Comparison of ENCODE assay signal across 8 cellular contexts in the genomic region with DNA sequence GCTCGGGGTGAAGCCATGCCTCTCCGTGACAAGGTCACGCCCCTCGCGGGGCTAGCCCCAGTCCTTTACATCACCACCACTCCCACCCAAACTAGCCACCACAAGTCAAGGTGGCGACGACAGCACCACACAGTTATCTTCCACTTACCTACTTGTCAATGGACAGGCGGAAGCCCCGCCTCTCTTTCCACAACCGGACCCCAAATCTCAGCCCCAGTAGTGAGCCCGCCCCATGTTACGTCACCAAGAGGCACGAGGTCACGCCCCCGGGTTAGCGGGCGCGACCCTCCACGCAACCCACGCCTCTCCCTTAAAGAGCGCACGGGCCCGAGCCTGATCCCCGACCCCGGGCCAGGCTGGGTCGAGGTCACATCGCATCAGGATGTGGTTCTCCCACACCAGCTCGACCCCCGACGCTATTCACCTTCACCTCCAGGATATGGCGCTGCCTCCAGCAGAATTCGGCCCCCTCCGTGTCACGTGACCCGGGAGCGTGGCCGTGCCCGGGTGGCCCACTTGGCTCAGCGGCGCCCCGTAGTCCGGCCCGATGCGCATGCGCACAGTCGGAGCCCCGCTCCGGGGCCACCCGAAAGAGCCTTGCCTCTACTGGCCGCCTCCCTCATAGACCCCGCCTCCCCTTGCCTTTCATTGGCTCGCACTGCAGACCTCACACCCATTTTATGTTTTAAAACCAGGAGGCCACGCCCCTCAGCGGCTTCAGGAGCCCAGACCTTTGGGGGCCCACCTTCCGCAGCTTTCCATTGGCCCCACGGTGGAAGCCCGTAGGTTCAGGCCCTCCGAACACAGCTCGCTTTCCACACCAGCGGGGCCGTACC. TPM values are rescaled to one million over a fixed set of nuclear protein-coding genes. Genes with fewer than 3 reads are reported as not detected.
A peak's percentile ranks its signal among the peaks of the same experiment; 100 is the strongest.
DNase-seq lines count a peak whose midpoint lies in the region; ATAC-seq and TF ChIP-seq lines count a peak whose summit lies in the region.

No MANE protein-coding gene starts in this region.

- H3K27me3 Mint-ChIP-seq in CD4-positive, alpha-beta memory T cell = peaks cover 0 to 6% of the 10 kb centered on the region in 2 donors
- H3K27me3 Mint-ChIP-seq in activated CD4-positive, alpha-beta memory T cell treated with anti-CD3 and anti-CD28 coated beads for 36 hours = no peaks in the 10 kb centered on the region

- under 1% methylated on average over 61 of the region's 61 CpGs for WGBS in liver

- POLR2A ChIA-PET in CD4-positive, alpha-beta memory T cell (lab: Charles Lee; ENCODE audit: partially characterized antibody) = interaction anchor here (1.0 to 1.5 kb wide), 4 partner anchors 9 to 426 kb away, joined by 3 to 6 read pairs (median 4); a partner anchor contains a TSS
- POLR2A ChIA-PET in activated CD4-positive, alpha-beta memory T cell treated with anti-CD3 and anti-CD28 coated beads for 36 hours (lab: Charles Lee) = no interaction called here

- intact Hi-C loops in CD4-positive, alpha-beta memory T cell (cut with micrococcal nuclease) = loop anchor here (1.0 kb wide), 2 partner anchors 25 to 294 kb away; no protein-coding TSS in a partner anchor
- intact Hi-C loops in activated CD4-positive, alpha-beta memory T cell treated with anti-CD3 and anti-CD28 coated beads for 36 hours (cut with micrococcal nuclease) = loop anchor here (1.0 kb wide), 3 partner anchors 254 to 712 kb away; a partner anchor contains a TSS
- intact Hi-C loops in dorsolateral prefrontal cortex (cut with DNase I) = loop anchor here in 1 of 2 donors (10.0 kb wide), 1 partner anchor 309 kb away; no protein-coding TSS in a partner anchor

- DNase-seq in CD4-positive, alpha-beta memory T cell = peak; percentile 96
- DNase-seq in NCI-H82 (lab: John Stamatoyannopoulos, UW) (peak; percentile 100), dorsolateral prefrontal cortex (peak; percentile 95 to 98 (median 97))
- DNase-seq in activated CD4-positive, alpha-beta memory T cell treated with anti-CD3 and anti-CD28 coated beads for 36 hours = peak; percentile 99
- DNase-seq in stimulated activated CD4-positive, alpha-beta T cell treated with anti-CD3 and anti-CD28 coated beads, Interleukin-4, amount 100 ng/mL, for 1 hour = peak; percentile 97

- H3K9me3 Mint-ChIP-seq in CD4-positive, alpha-beta memory T cell = no peaks in the 10 kb centered on the region
- no peaks in the 10 kb centered on the region for H3K9me3 Mint-ChIP-seq in activated CD4-positive, alpha-beta memory T cell treated with anti-CD3 and anti-CD28 coated beads for 36 hours

- H3K27ac Mint-ChIP-seq in CD4-positive, alpha-beta memory T cell = peak overlapping the region; percentile 95 to 100 (median 98)
- peak overlapping the region; percentile 99 for H3K27ac Mint-ChIP-seq in activated CD4-positive, alpha-beta memory T cell treated with anti-CD3 and anti-CD28 coated beads for 36 hours

- no peaks in the 10 kb centered on the region for H3K9me3 ChIP-seq in CD4-positive, alpha-beta memory T cell (ENCODE audit: control insufficient read depth in 1 of 2, low read length in 2 of 2)
- H3K9me3 ChIP-seq in liver (ENCODE audit: control insufficient read depth in 4 of 4, low read length in 3 of 4) = no peaks in the 10 kb centered on the region

- TF ChIP-seq RAD21 in liver (IDR thresholded peaks at IDR 0.05) = no peak

- peak overlapping the region; percentile 54 to 57 for H3K9ac ChIP-seq in liver (ENCODE audit: low read depth in 1 of 2, low read length in 2 of 2)

- H3K27ac ChIP-seq in CD4-positive, alpha-beta memory T cell (ENCODE audit: low read depth, low read length) = peak overlapping the region; percentile 90
- peak overlapping the region; percentile 62 to 99 (median 94) for H3K27ac ChIP-seq in dorsolateral prefrontal cortex
- peak overlapping the region; percentile 94 to 95 for H3K27ac ChIP-seq in liver (ENCODE audit: low read depth in 1 of 2, low read length in 2 of 2)

- H3K4me3 Mint-ChIP-seq in CD4-positive, alpha-beta memory T cell = peak overlapping the region; percentile 91 to 99 (median 98)
- peak overlapping the region; percentile 100 for H3K4me3 Mint-ChIP-seq in activated CD4-positive, alpha-beta memory T cell treated with anti-CD3 and anti-CD28 coated beads for 36 hours

- peaks cover 22 to 48% (median 36%) of the 10 kb centered on the region in 4 donors for H3K4me1 Mint-ChIP-seq in CD4-positive, alpha-beta memory T cell
- peaks cover 30% of the 10 kb centered on the region for H3K4me1 Mint-ChIP-seq in activated CD4-positive, alpha-beta memory T cell treated with anti-CD3 and anti-CD28 coated beads for 36 hours (ENCODE audit: low read depth)

- H3K36me3 Mint-ChIP-seq in CD4-positive, alpha-beta memory T cell = peaks cover 12 to 31% of the 10 kb centered on the region in 2 donors
- H3K36me3 Mint-ChIP-seq in activated CD4-positive, alpha-beta memory T cell treated with anti-CD3 and anti-CD28 coated beads for 36 hours = peaks cover 13% of the 10 kb centered on the region

- CTCF ChIA-PET in CD4-positive, alpha-beta memory T cell (lab: Charles Lee; ENCODE audit: partially characterized antibody) = interaction anchor here (0.7 to 1.9 kb wide), 2 partner anchors 25 to 33 kb away, joined by 3 to 7 read pairs; no protein-coding TSS in a partner anchor
- CTCF ChIA-PET in activated CD4-positive, alpha-beta memory T cell treated with anti-CD3 and anti-CD28 coated beads for 36 hours (lab: Charles Lee) = interaction anchor here (1.0 to 1.7 kb wide), 4 partner anchors 24 to 254 kb away, joined by 3 to 12 read pairs (median 5); a partner anchor contains a TSS

- H3K4me1 ChIP-seq in CD4-positive, alpha-beta memory T cell (ENCODE audit: insufficient read depth, low read length) = peaks cover 31% of the 10 kb centered on the region
- peaks cover 0 to 21% (median 16%) of the 10 kb centered on the region in 4 donors for H3K4me1 ChIP-seq in liver (ENCODE audit: control insufficient read depth in 4 of 4, insufficient read depth in 4 of 4, low read length in 3 of 4)

- peaks cover 3% of the 10 kb centered on the region for H3K36me3 ChIP-seq in CD4-positive, alpha-beta memory T cell (ENCODE audit: insufficient read depth, low read length)
- H3K36me3 ChIP-seq in liver (ENCODE audit: control insufficient read depth in 4 of 4, insufficient read depth in 3 of 4, low read depth in 1 of 4, low read length in 3 of 4) = peaks cover 3 to 17% (median 6%) of the 10 kb centered on the region in 4 donors

- ATAC-seq in GM19452 (IDR thresholded peaks at IDR 0.05; ENCODE audit: unreplicated experiment) (peak; percentile 89), HG03575 (IDR thresholded peaks at IDR 0.05; ENCODE audit: extremely low read depth, insufficient number of reproducible peaks, low FRiP score, unreplicated experiment) (peak; percentile 78)

- peak in 37 of 56 donors; percentile 5 to 60 (median 30) for TF ChIP-seq CTCF in dorsolateral prefrontal cortex (IDR thresholded peaks at IDR 0.05 in 54 of 56, conservative IDR thresholded peaks at IDR 0.05 in 2 of 56; ENCODE audit: low read depth in 1 of 56, partially characterized antibody in 56 of 56)
- no peak for TF ChIP-seq CTCF in liver (IDR thresholded peaks at IDR 0.05; ENCODE audit: low read depth, low read length, missing input control)

- H3K27me3 ChIP-seq in CD4-positive, alpha-beta memory T cell (ENCODE audit: insufficient read depth, low read length) = no peaks in the 10 kb centered on the region
- H3K27me3 ChIP-seq in dorsolateral prefrontal cortex (no peaks in the 10 kb centered on the region), liver (ENCODE audit: control insufficient read depth in 4 of 4, insufficient read depth in 4 of 4, low read length in 3 of 4) (no peaks in the 10 kb centered on the region)

- H3K4me3 ChIP-seq in CD4-positive, alpha-beta memory T cell (ENCODE audit: low read length in 2 of 2) = peak overlapping the region; percentile 86 to 89
- H3K4me3 ChIP-seq in dorsolateral prefrontal cortex (peak overlapping the region; percentile 51 to 100 (median 90)), liver (ENCODE audit: low read depth in 1 of 3, low read length in 3 of 3) (peak overlapping the region; percentile 76 to 84 (median 83))

TF ChIP-seq in liver, 16 proteins besides CTCF, POLR2A, EP300 and RAD21 (continues in another document):
- TF ChIP-seq SP1 (IDR thresholded peaks at IDR 0.05) (peak; percentile 83), GABPA (IDR thresholded peaks at IDR 0.05 in 1 of 2, conservative IDR thresholded peaks at IDR 0.05 in 1 of 2) (peak in 1 of 2 donors; percentile 64), FOXA2 (IDR thresholded peaks at IDR 0.05) (no peak), HNF4A (conservative IDR thresholded peaks at IDR 0.05) (peak in 1 of 2 donors; percentile 18), EGR1 (IDR thresholded peaks at IDR 0.05; ENCODE audit: low read depth in 2 of 2) (peak; percentile 76 to 82), HNF4G (IDR thresholded peaks at IDR 0.05) (no peak), TAF1 (conservative IDR thresholded peaks at IDR 0.05) (no peak), YY1 (IDR thresholded peaks at IDR 0.05) (peak; percentile 88), NR2F2 (IDR thresholded peaks at IDR 0.05) (peak; percentile 99), JUND (IDR thresholded peaks at IDR 0.05) (peak in 1 of 2 donors; percentile 79)
- TF ChIP-seq, protein P1, sequence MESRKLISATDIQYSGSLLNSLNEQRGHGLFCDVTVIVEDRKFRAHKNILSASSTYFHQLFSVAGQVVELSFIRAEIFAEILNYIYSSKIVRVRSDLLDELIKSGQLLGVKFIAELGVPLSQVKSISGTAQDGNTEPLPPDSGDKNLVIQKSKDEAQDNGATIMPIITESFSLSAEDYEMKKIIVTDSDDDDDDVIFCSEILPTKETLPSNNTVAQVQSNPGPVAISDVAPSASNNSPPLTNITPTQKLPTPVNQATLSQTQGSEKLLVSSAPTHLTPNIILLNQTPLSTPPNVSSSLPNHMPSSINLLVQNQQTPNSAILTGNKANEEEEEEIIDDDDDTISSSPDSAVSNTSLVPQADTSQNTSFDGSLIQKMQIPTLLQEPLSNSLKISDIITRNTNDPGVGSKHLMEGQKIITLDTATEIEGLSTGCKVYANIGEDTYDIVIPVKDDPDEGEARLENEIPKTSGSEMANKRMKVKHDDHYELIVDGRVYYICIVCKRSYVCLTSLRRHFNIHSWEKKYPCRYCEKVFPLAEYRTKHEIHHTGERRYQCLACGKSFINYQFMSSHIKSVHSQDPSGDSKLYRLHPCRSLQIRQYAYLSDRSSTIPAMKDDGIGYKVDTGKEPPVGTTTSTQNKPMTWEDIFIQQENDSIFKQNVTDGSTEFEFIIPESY (IDR thresholded peaks at IDR 0.05) = peak; percentile 64

RNA-seq across cellular contexts. Expression of a gene that starts 18.2 kb away (rescaled TPM):
- total RNA-seq in CD4-positive, alpha-beta memory T cell = not detected
- polyA plus RNA-seq in CD4-positive, alpha-beta memory T cell = not detected
- under 1 TPM; 0.31 to 0.53 TPM for total RNA-seq in activated CD4-positive, alpha-beta memory T cell treated with anti-CD3 and anti-CD28 coated beads for 36 hours
- total RNA-seq in dorsolateral prefrontal cortex (10 to 100 TPM in 20 of 120 experiments, 1 to 10 TPM in 100; 3.5 to 31.7 (median 6.9) TPM), liver (1 to 10 TPM; 3.5 to 4.0 TPM)
- polyA plus RNA-seq in liver = 1 to 10 TPM in 1 of 2 donors, under 1 TPM in 1; 0.72 to 4.2 TPM

RNA-seq across cellular contexts. Expression of a gene that starts 43.4 kb away (rescaled TPM):
- not detected for total RNA-seq in CD4-positive, alpha-beta memory T cell
- polyA plus RNA-seq in CD4-positive, alpha-beta memory T cell = not detected
- not detected for total RNA-seq in activated CD4-positive, alpha-beta memory T cell treated with anti-CD3 and anti-CD28 coated beads for 36 hours
- not detected for total RNA-seq in dorsolateral prefrontal cortex
- not detected for total RNA-seq in liver
- not detected for polyA plus RNA-seq in liver

Comparison
In these comparisons a context has a peak if more than half of its experiments do, and no peak if none do; other contexts are left out.
1. Peak in every context shown above with its lines: DNase-seq, ATAC-seq, H3K4me3 ChIP-seq and H3K27ac ChIP-seq.